ENCODE assay signal across 7 cellular contexts in genomic region chr18:45877403-45877802, GRCh38. TPM values are rescaled to one million over a fixed set of nuclear protein-coding genes. Genes with fewer than 3 reads are reported as not detected.
"Had no signal": no experiment of that assay in that cellular context is flagged by ENCODE, and none has a peak within 500 bp of the region (broad histone marks: within the 10 kb centered on the region; RNA-seq: fewer than 3 reads in every experiment).

No MANE protein-coding gene starts in this region.

- H3K4me3 ChIP-seq: GM23338 had no signal

- H3K27ac ChIP-seq: HL-60 had no signal

- H3K27me3 Mint-ChIP-seq: IgD-negative memory B cell had no signal

- H3K4me3 Mint-ChIP-seq: GM23338, H9, HFFc6, IgD-negative memory B cell had no signal

- DNase-seq: H9, HCEC 1CT, HFFc6 had no signal

- H3K27ac Mint-ChIP-seq: GM23338, H9, HFFc6, IgD-negative memory B cell had no signal

- H3K4me2 ChIP-seq: GM23338 had no signal

- ATAC-seq: GM23338, HepG2 had no signal

- H3K9me3 Mint-ChIP-seq: HFFc6 had no signal

- H2AFZ ChIP-seq: GM23338 had no signal

RNA-seq across cellular contexts. Expression of gene SIGLEC15, which starts 51.9 kb away (rescaled TPM):
- total RNA-seq: GM23338, HepG2 had no signal
